Comparison of ENCODE assay signal across 2 cellular contexts in the genomic region with DNA sequence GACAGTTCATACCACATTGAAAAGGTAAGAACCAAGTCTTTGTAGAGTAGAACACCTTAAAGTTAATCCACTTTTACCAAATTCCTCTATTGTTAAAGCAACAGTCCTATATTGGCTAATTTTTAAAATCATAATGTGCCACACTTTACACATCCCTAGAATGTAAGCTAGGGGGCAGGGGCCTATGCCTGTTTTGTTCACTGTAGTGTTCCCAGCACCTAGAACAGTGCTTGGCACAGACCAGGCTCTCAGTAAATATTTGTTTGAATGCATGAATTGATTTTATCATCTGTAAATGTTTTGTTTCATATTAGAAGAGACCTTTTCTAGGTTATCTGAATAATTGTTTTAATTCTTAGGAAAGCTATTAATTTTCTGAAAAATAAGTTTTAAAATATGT.
TF ChIP-seq lines count a peak whose summit lies in the region.

No MANE protein-coding gene starts in this region.

TF ChIP-seq in IMR-90, 13 proteins besides CTCF, POLR2A, EP300 and RAD21:
- TF ChIP-seq FOS (IDR thresholded peaks at IDR 0.05; ENCODE audit: low read depth, low read length): no peak
- TF ChIP-seq SMC3 (IDR thresholded peaks at IDR 0.05; ENCODE audit: low read depth, low read length): no peak
- TF ChIP-seq RCOR1 (IDR thresholded peaks at IDR 0.05; ENCODE audit: insufficient replicate concordance, low read length): no peak
TF ChIP-seq in IMR-90: peak in this region for 0.

TF ChIP-seq in K562, 482 proteins besides CTCF, POLR2A, EP300 and RAD21:
- no peak for TF ChIP-seq FIP1L1 (IDR thresholded peaks at IDR 0.05; ENCODE audit: low read depth, low read length, poor library complexity, severe bottlenecking)
- TF ChIP-seq ZFX (CRISPR knock-in tag; IDR thresholded peaks at IDR 0.05): 0 out of 2 replicates have a peak, but pooled peaks have one; percentile 31
- TF ChIP-seq NFIC (IDR thresholded peaks at IDR 0.05): 0 out of 2 replicates have a peak, but pooled peaks have one; percentile 9
- TF ChIP-seq FOXJ2 (tag; IDR thresholded peaks at IDR 0.05): 0 out of 2 replicates have a peak, but pooled peaks have one; percentile 35
- TF ChIP-seq HEY1 (CRISPR knock-in tag; IDR thresholded peaks at IDR 0.05; ENCODE audit: borderline replicate concordance): 0 out of 2 replicates have a peak, but pooled peaks have one; percentile 16
- 0 out of 4 replicates have a peak, but pooled peaks of 1 of the 2 experiments have one; percentile 3 for TF ChIP-seq TEAD1 (CRISPR knock-in tag; IDR thresholded peaks at IDR 0.05)
- TF ChIP-seq ZMIZ1 (IDR thresholded peaks at IDR 0.05; ENCODE audit: low read depth in 2 of 2, low read length in 2 of 2): 0 out of 4 replicates have a peak, but pooled peaks of 1 of the 2 experiments have one; percentile 7
- 0 out of 2 replicates have a peak, but pooled peaks have one; percentile 31 for TF ChIP-seq GATAD2B (IDR thresholded peaks at IDR 0.05; ENCODE audit: borderline replicate concordance)
- TF ChIP-seq ZNF232 (CRISPR knock-in tag; IDR thresholded peaks at IDR 0.05): no peak
